8 cellular contexts compared by ENCODE assay signal in genomic region chr16:30651124-30652004, GRCh38. TPM values are rescaled to one million over a fixed set of nuclear protein-coding genes. Genes with fewer than 3 reads are reported as not detected.
DNase-seq lines count a peak whose midpoint lies in the region; ATAC-seq and FAIRE-seq lines count a peak whose summit lies in the region.

No MANE protein-coding gene starts in this region.

- H2AFZ ChIP-seq in ACC112 (ENCODE audit: low read length, unreplicated experiment): peak overlapping the region; percentile 96

- 2 to 3% methylated on average over 69 to 71 of the region's 71 CpGs for WGBS in ectodermal cell, 2 experiments

- H3K36me3 ChIP-seq in ACC112 (ENCODE audit: insufficient read depth, low read length) (no peaks in the 10 kb centered on the region; the same call in 1 of the 2 replicates), ectodermal cell (ENCODE audit: control insufficient read depth, insufficient read depth, low read length) (peaks cover 5% of the 10 kb centered on the region)

- peak overlapping the region; percentile 92 for H3K4me3 Mint-ChIP-seq in activated CD4-positive, alpha-beta memory T cell treated with anti-CD3 and anti-CD28 coated beads for 36 hours

- CTCF ChIA-PET in activated CD4-positive, alpha-beta memory T cell treated with anti-CD3 and anti-CD28 coated beads for 36 hours (lab: Charles Lee): interaction anchor here (0.6 to 3.0 kb wide), 20 partner anchors 8 to 560 kb away, joined by 3 to 29 read pairs (median 6); partner anchors contain the start of genes DCTPP1, FBRS, TBX6 and ZNF689

- FAIRE-seq in GM18507 (lab: Jason Lieb, UNC): peak; percentile 62

- peaks cover 6% of the 10 kb centered on the region for H3K4me1 ChIP-seq in ACC112 (ENCODE audit: control insufficient read depth, insufficient read depth, low read length, unreplicated experiment)
- peaks cover 4% of the 10 kb centered on the region for H3K4me1 ChIP-seq in ectodermal cell (ENCODE audit: control insufficient read depth, insufficient read depth, low read length)

- H3K27me3 ChIP-seq in ACC112 (ENCODE audit: insufficient read depth, low read length) (no peaks in the 10 kb centered on the region), ectodermal cell (ENCODE audit: control insufficient read depth, insufficient read depth, low read length, poor library complexity, severe bottlenecking) (peaks cover 11% of the 10 kb centered on the region)

- no peaks in the 10 kb centered on the region for H3K9me3 Mint-ChIP-seq in activated CD4-positive, alpha-beta memory T cell treated with anti-CD3 and anti-CD28 coated beads for 36 hours

- peak overlapping the region; percentile 100 for H3K4me3 ChIP-seq in ACC112 (ENCODE audit: low read depth, low read length)
- H3K4me3 ChIP-seq in ectodermal cell (ENCODE audit: insufficient read depth, low read depth, low read length): peak overlapping the region; percentile 87

- H3K27ac Mint-ChIP-seq in activated CD4-positive, alpha-beta memory T cell treated with anti-CD3 and anti-CD28 coated beads for 36 hours: peak overlapping the region; percentile 96

- peaks cover 23% of the 10 kb centered on the region for H3K4me1 Mint-ChIP-seq in activated CD4-positive, alpha-beta memory T cell treated with anti-CD3 and anti-CD28 coated beads for 36 hours (ENCODE audit: low read depth)

- DNase-seq in GM18507 (ENCODE audit: extremely low spot score, insufficient read length, low read depth) (peak; percentile 55), NCI-H524 treated with DMSO at 0.1 percent for 48 hours (lab: John Stamatoyannopoulos, UW) (peak; percentile 3), medulla oblongata (ENCODE audit: extremely low spot score) (peak; percentile 70)
- DNase-seq in activated CD4-positive, alpha-beta memory T cell treated with anti-CD3 and anti-CD28 coated beads for 36 hours: peak; percentile 89
- DNase-seq in stimulated activated CD8-positive, alpha-beta memory T cell treated with anti-CD3 and anti-CD28 coated beads, Interleukin-12 subunit alpha, Interleukin-12 subunit beta, amount 100 ng/mL, for 4 hours (ENCODE audit: low read depth): peak; percentile 71

- intact Hi-C loops in activated CD4-positive, alpha-beta memory T cell treated with anti-CD3 and anti-CD28 coated beads for 36 hours (cut with micrococcal nuclease): loop anchor here (2.0 to 10.0 kb wide), 6 partner anchors 47 to 847 kb away; partner anchors contain the start of genes ALDOA, FBXL19, SRCAP and ZNF768

- peaks cover 8% of the 10 kb centered on the region for H3K79me2 ChIP-seq in ACC112 (ENCODE audit: control insufficient read depth, insufficient read depth, low read length, unreplicated experiment)

- H3K27ac ChIP-seq in ACC112 (ENCODE audit: low read depth, low read length) (peak overlapping the region; percentile 78), ectodermal cell (ENCODE audit: insufficient read depth, low read depth, low read length, poor library complexity, severe bottlenecking) (peak overlapping the region; percentile 95)

- POLR2A ChIA-PET in activated CD4-positive, alpha-beta memory T cell treated with anti-CD3 and anti-CD28 coated beads for 36 hours (lab: Charles Lee): interaction anchor here (1.0 to 2.5 kb wide), 9 partner anchors 8 to 280 kb away, joined by 3 to 17 read pairs (median 5); partner anchors contain the start of genes ZNF688, ZNF689 and ZNF747

- no peaks in the 10 kb centered on the region for H3K27me3 Mint-ChIP-seq in activated CD4-positive, alpha-beta memory T cell treated with anti-CD3 and anti-CD28 coated beads for 36 hours

- H3K36me3 Mint-ChIP-seq in activated CD4-positive, alpha-beta memory T cell treated with anti-CD3 and anti-CD28 coated beads for 36 hours: peaks cover 28% of the 10 kb centered on the region

- ATAC-seq in HG03060 (IDR thresholded peaks at IDR 0.05; ENCODE audit: low read depth, unreplicated experiment): peak; percentile 19

- H3K9me3 ChIP-seq in ectodermal cell (ENCODE audit: control insufficient read depth, low read length): no peaks in the 10 kb centered on the region

RNA-seq across cellular contexts. Expression of gene PRR14, which starts 0.6 kb away (rescaled TPM):
- 10 to 100 TPM; 73.2 to 83.2 TPM for total RNA-seq in activated CD4-positive, alpha-beta memory T cell treated with anti-CD3 and anti-CD28 coated beads for 36 hours
- polyA plus RNA-seq in ectodermal cell (2013, experiment 1 of 4): 37.0 TPM
- polyA plus RNA-seq in ectodermal cell (2013, experiment 2 of 4): 28.8 TPM
- polyA plus RNA-seq in ectodermal cell (2013, experiment 3 of 4): 33.2 TPM
- 35.8 TPM for polyA plus RNA-seq in ectodermal cell (2013, experiment 4 of 4)

RNA-seq across cellular contexts. Expression of gene FBRS, which starts 6.9 kb away (rescaled TPM):
- 10 to 100 TPM; 91.8 to 95.6 TPM for total RNA-seq in activated CD4-positive, alpha-beta memory T cell treated with anti-CD3 and anti-CD28 coated beads for 36 hours
- polyA plus RNA-seq in ectodermal cell (2013, experiment 1 of 4): 40.1 TPM
- 40.3 TPM for polyA plus RNA-seq in ectodermal cell (2013, experiment 2 of 4)
- 35.3 TPM for polyA plus RNA-seq in ectodermal cell (2013, experiment 3 of 4)
- polyA plus RNA-seq in ectodermal cell (2013, experiment 4 of 4): 42.4 TPM

RNA-seq across cellular contexts. Expression of gene ZNF689, which starts 41.2 kb away (rescaled TPM):
- total RNA-seq in activated CD4-positive, alpha-beta memory T cell treated with anti-CD3 and anti-CD28 coated beads for 36 hours: 1 to 10 TPM; 8.7 to 9.9 TPM
- 23.7 TPM for polyA plus RNA-seq in ectodermal cell (2013, experiment 1 of 4)
- 22.9 TPM for polyA plus RNA-seq in ectodermal cell (2013, experiment 2 of 4)
- 17.0 TPM for polyA plus RNA-seq in ectodermal cell (2013, experiment 3 of 4)
- polyA plus RNA-seq in ectodermal cell (2013, experiment 4 of 4): 17.5 TPM

RNA-seq across cellular contexts. Expression of gene SRCAP, which starts 47.6 kb away (rescaled TPM):
- 10 to 100 TPM; 48.4 to 54.0 TPM for total RNA-seq in activated CD4-positive, alpha-beta memory T cell treated with anti-CD3 and anti-CD28 coated beads for 36 hours
- polyA plus RNA-seq in ectodermal cell (2013, experiment 1 of 4): 45.8 TPM
- 62.0 TPM for polyA plus RNA-seq in ectodermal cell (2013, experiment 2 of 4)
- 31.4 TPM for polyA plus RNA-seq in ectodermal cell (2013, experiment 3 of 4)
- polyA plus RNA-seq in ectodermal cell (2013, experiment 4 of 4): 38.0 TPM

Comparison
In these comparisons a context has a peak if more than half of its experiments do, and no peak if none do; other contexts are left out.
1. Peak in every context shown above with its lines: DNase-seq, ATAC-seq, H3K4me3 ChIP-seq and H3K27ac ChIP-seq.
2. DNase-seq: peak in every context shown above with its lines; median percentile 89 in activated CD4-positive, alpha-beta memory T cell treated with anti-CD3 and anti-CD28 coated beads for 36 hours; 71 in stimulated activated CD8-positive, alpha-beta memory T cell treated with anti-CD3 and anti-CD28 coated beads, Interleukin-12 subunit alpha, Interleukin-12 subunit beta, amount 100 ng/mL, for 4 hours; 70 in medulla oblongata; 55 in GM18507; 3 in NCI-H524 treated with DMSO at 0.1 percent for 48 hours.